ENCODE assay signal across 15 cellular contexts in genomic region chr18:47893939-47894699, GRCh38. TPM values are rescaled to one million over a fixed set of nuclear protein-coding genes. Genes with fewer than 3 reads are reported as not detected.
DNase-seq lines count a peak whose midpoint lies in the region; ATAC-seq and TF ChIP-seq lines count a peak whose summit lies in the region.
"Had no signal": no experiment of that assay in that cellular context is flagged by ENCODE, and none has a peak within 500 bp of the region (broad histone marks: within the 10 kb centered on the region; RNA-seq: fewer than 3 reads in every experiment).

No MANE protein-coding gene starts in this region.

- H3K27me3 ChIP-seq in mammary epithelial cell (ENCODE audit: insufficient read depth, low read length) (no peaks in the 10 kb centered on the region), RWPE2 (ENCODE audit: insufficient read depth, poor library complexity, severe bottlenecking) (no peaks in the 10 kb centered on the region)
- H3K27me3 ChIP-seq: ascending aorta, tibial nerve had no signal

- DNase-seq in MCF 10A (ENCODE audit: unreplicated experiment), result no peak
- no peak for DNase-seq in mammary epithelial cell
- DNase-seq in RWPE2 (ENCODE audit: low spot score), result no peak
- DNase-seq in fibroblast of the aortic adventitia (ENCODE audit: low read depth), result peak; percentile 39
- DNase-seq in progenitor cell of endocrine pancreas (ENCODE audit: low spot score, unreplicated experiment), result no peak
- no peak for DNase-seq in NCI-H510A treated with DMSO at 0.1 percent for 48 hours (lab: John Stamatoyannopoulos, UW)
- DNase-seq in activated effector memory CD4-positive, alpha-beta T cell treated with anti-CD3 and anti-CD28 coated beads, Interleukin-2, amount 50 U/mL, for 16 hours, result no peak
- DNase-seq: activated CD4-positive, alpha-beta memory T cell treated with anti-CD3 and anti-CD28 coated beads for 36 hours; activated effector memory CD4-positive, alpha-beta T cell treated with Interleukin-2 at 50 U/mL for 16 hours; NCI-H2029; stimulated activated CD4-positive, alpha-beta T cell treated with anti-CD3 and anti-CD28 coated beads, Interleukin-4, amount 100 ng/mL, for 4 hours had no signal

- H3K36me3 ChIP-seq in mammary epithelial cell (ENCODE audit: insufficient read depth, low read length) (peaks cover 11% of the 10 kb centered on the region), RWPE2 (ENCODE audit: low read depth) (peaks cover 40% of the 10 kb centered on the region)

- H3K4me1 Mint-ChIP-seq in MCF 10A (ENCODE audit: insufficient read depth, unreplicated experiment) (peaks cover 17% of the 10 kb centered on the region), progenitor cell of endocrine pancreas (ENCODE audit: low read depth) (peaks cover 29% of the 10 kb centered on the region)

- H2AFZ ChIP-seq in mammary epithelial cell (ENCODE audit: low read depth, low read length), result no peak overlapping the region

- no peak overlapping the region for H3K9ac ChIP-seq in mammary epithelial cell (ENCODE audit: insufficient read depth, low read length)

- H3K9me3 ChIP-seq in mammary epithelial cell (replicated peaks; ENCODE audit: insufficient read depth, low read length) (no peaks in the 10 kb centered on the region), RWPE2 (ENCODE audit: severe bottlenecking) (no peaks in the 10 kb centered on the region)
- H3K9me3 ChIP-seq: ascending aorta, tibial nerve had no signal

- no peaks in the 10 kb centered on the region for H3K27me3 Mint-ChIP-seq in MCF 10A (ENCODE audit: insufficient read depth, unreplicated experiment)
- no peaks in the 10 kb centered on the region for H3K27me3 Mint-ChIP-seq in progenitor cell of endocrine pancreas
- H3K27me3 Mint-ChIP-seq: activated CD4-positive, alpha-beta memory T cell treated with anti-CD3 and anti-CD28 coated beads for 36 hours had no signal

- CTCF ChIA-PET in MCF 10A (lab: Yijun Ruan, JAX) (interaction anchor here (0.6 to 1.8 kb wide), 3 partner anchors 10 to 37 kb away, joined by 3 to 6 read pairs (median 3); no protein-coding TSS in a partner anchor), mammary epithelial cell (lab: Charles Lee; ENCODE audit: low non-redundant PET) (no interaction called here)

- H3K4me3 ChIP-seq in mammary epithelial cell (replicated peaks in 1 of 3; ENCODE audit: insufficient read depth in 1 of 3, low read depth in 2 of 3, low read length in 3 of 3), result no peak overlapping the region
- H3K4me3 ChIP-seq in RWPE2 (ENCODE audit: severe bottlenecking), result no peak overlapping the region
- H3K4me3 ChIP-seq in fibroblast of the aortic adventitia (ENCODE audit: low read depth, low read length), result no peak overlapping the region
- H3K4me3 ChIP-seq: ascending aorta, tibial nerve had no signal

- no peak for TF ChIP-seq CTCF in MCF 10A (IDR thresholded peaks at IDR 0.05; ENCODE audit: unreplicated experiment)
- TF ChIP-seq CTCF in mammary epithelial cell (conservative IDR thresholded peaks at IDR 0.05 in 1 of 2, IDR thresholded peaks at IDR 0.05 in 1 of 2; ENCODE audit: extremely low read depth in 1 of 2, insufficient read depth in 1 of 2, low read depth in 1 of 2, low read length in 2 of 2), result no peak
- TF ChIP-seq CTCF in RWPE2 (IDR thresholded peaks at IDR 0.05; ENCODE audit: poor library complexity, severe bottlenecking), result no peak
- no peak for TF ChIP-seq CTCF in fibroblast of the aortic adventitia (IDR thresholded peaks at IDR 0.05; ENCODE audit: insufficient read depth, low read length)
- TF ChIP-seq CTCF in progenitor cell of endocrine pancreas (IDR thresholded peaks at IDR 0.05; ENCODE audit: unreplicated experiment), result no peak

- POLR2A ChIA-PET in MCF 10A (lab: Yijun Ruan, JAX), result interaction anchor here (0.5 to 2.0 kb wide), 5 partner anchors 10 to 37 kb away, joined by 3 to 6 read pairs (median 3); no protein-coding TSS in a partner anchor

- in situ Hi-C loops in mammary epithelial cell (cut with MboI; ENCODE audit: low sequenced_read_pairs in 2 of 2), result no loop called here

- BruUV-seq in MCF 10A (replicated peaks; lab: Mats Ljungman, UMichigan), result no TSS peak
- BruUV-seq in mammary epithelial cell (replicated peaks; lab: Mats Ljungman, UMichigan), result no TSS peak

- intact Hi-C loops in MCF 10A (cut with micrococcal nuclease), result no loop called here
- intact Hi-C loops in mammary epithelial cell (cut with micrococcal nuclease), result no loop called here

- H3K27ac ChIP-seq in mammary epithelial cell (ENCODE audit: insufficient read depth, low read depth, low read length), result no peak overlapping the region
- no peak overlapping the region for H3K27ac ChIP-seq in RWPE2 (ENCODE audit: poor library complexity, severe bottlenecking)
- H3K27ac ChIP-seq: ascending aorta, tibial nerve had no signal

- H3K27ac Mint-ChIP-seq in MCF 10A (ENCODE audit: low read depth, unreplicated experiment), result peak overlapping the region; percentile 27
- H3K27ac Mint-ChIP-seq in progenitor cell of endocrine pancreas, result peak overlapping the region; percentile 32
- H3K27ac Mint-ChIP-seq: activated CD4-positive, alpha-beta memory T cell treated with anti-CD3 and anti-CD28 coated beads for 36 hours had no signal

- H3K4me1 ChIP-seq in mammary epithelial cell (ENCODE audit: insufficient read depth, low read length) (peaks cover 10% of the 10 kb centered on the region), RWPE2 (ENCODE audit: insufficient read depth, poor library complexity, severe bottlenecking) (peaks cover 13% of the 10 kb centered on the region)

- 93% methylated on average over 8 of the region's 9 CpGs for WGBS in mammary epithelial cell (ENCODE audit: low coverage, missing lambda C conversion rate)

- H3K79me2 ChIP-seq in mammary epithelial cell (ENCODE audit: insufficient read depth, low read length), result peaks cover 91% of the 10 kb centered on the region

- ATAC-seq in RWPE2 (ENCODE audit: low read depth) (peak; percentile 41; the same call in 2 of the 3 replicates), HG03025 (IDR thresholded peaks at IDR 0.05; ENCODE audit: low FRiP score, unreplicated experiment) (no peak)
- ATAC-seq: esophagus mucosa had no signal

- dilution Hi-C loops in mammary epithelial cell (cut with HindIII; ENCODE audit: low sequenced_read_pairs), result no loop called here

- no peak overlapping the region for H3K4me2 ChIP-seq in mammary epithelial cell (ENCODE audit: insufficient read depth, low read depth, low read length)

- no peaks in the 10 kb centered on the region for H4K20me1 ChIP-seq in mammary epithelial cell (ENCODE audit: insufficient read depth, low read length)

- H3K4me3 Mint-ChIP-seq in MCF 10A (ENCODE audit: unreplicated experiment) (no peak overlapping the region), progenitor cell of endocrine pancreas (ENCODE audit: low read depth) (no peak overlapping the region)
- H3K4me3 Mint-ChIP-seq: activated CD4-positive, alpha-beta memory T cell treated with anti-CD3 and anti-CD28 coated beads for 36 hours had no signal

- H3K36me3 Mint-ChIP-seq in MCF 10A (ENCODE audit: insufficient read depth, unreplicated experiment) (peaks cover 14% of the 10 kb centered on the region), progenitor cell of endocrine pancreas (ENCODE audit: insufficient read depth) (peaks cover 15% of the 10 kb centered on the region)

- H3K9me3 Mint-ChIP-seq in MCF 10A (ENCODE audit: unreplicated experiment) (no peaks in the 10 kb centered on the region), progenitor cell of endocrine pancreas (ENCODE audit: low read depth) (no peaks in the 10 kb centered on the region)
- H3K9me3 Mint-ChIP-seq: activated CD4-positive, alpha-beta memory T cell treated with anti-CD3 and anti-CD28 coated beads for 36 hours had no signal

RNA-seq across cellular contexts. Expression of gene SMAD2, which starts 36.3 kb away (rescaled TPM):
- total RNA-seq in MCF 10A (2022) (148 and 167 TPM in 2 replicates), mammary epithelial cell (100 to 1,000 TPM in 1 of 2 donors, 10 to 100 TPM in 1; 79.4 to 128 TPM), fibroblast of the aortic adventitia (ENCODE audit: low replicate concordance) (58.7 and 118 TPM in 2 replicates), progenitor cell of endocrine pancreas (140 and 145 TPM in 2 replicates)
- polyA plus RNA-seq in mammary epithelial cell, result 56.9 TPM
- polyA minus RNA-seq in mammary epithelial cell, result 102 TPM
